25 cellular contexts compared by ENCODE assay signal in the genomic region with DNA sequence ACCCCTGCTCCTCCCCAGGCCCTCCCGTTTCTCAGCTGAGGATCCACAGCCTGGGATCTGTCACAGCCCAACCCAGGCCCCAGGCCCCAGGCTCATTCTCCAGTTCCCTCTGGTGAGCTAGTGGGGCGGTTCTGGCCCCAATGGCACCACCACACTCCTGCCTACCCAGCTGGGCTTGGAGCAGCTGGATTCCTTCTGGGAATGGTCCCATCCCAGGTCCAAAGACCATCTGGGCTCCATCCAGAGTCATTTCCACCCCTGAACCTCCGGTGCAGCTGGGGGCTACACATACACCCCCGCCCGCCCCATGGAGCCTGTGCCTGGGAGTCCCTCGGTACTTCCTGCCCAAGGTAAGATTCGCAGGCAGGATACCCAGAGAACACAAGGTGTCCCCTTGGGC. TPM values are rescaled to one million over a fixed set of nuclear protein-coding genes. Genes with fewer than 3 reads are reported as not detected.
DNase-seq lines count a peak whose midpoint lies in the region; ATAC-seq, FAIRE-seq and TF ChIP-seq lines count a peak whose summit lies in the region.
"Had no signal": no experiment of that assay in that cellular context is flagged by ENCODE, and none has a peak within 500 bp of the region (broad histone marks: within the 10 kb centered on the region; RNA-seq: fewer than 3 reads in every experiment).

No MANE protein-coding gene starts in this region.

- H3K9ac ChIP-seq in HepG2 (ENCODE audit: insufficient read depth, low read depth, low read length), result no peak overlapping the region
- H3K9ac ChIP-seq: BLaER1, GM23248 had no signal

- no peak for TF ChIP-seq RAD21 in HepG2 (CRISPR knock-in tag; IDR thresholded peaks at IDR 0.05)

- no peak for DNase-seq in HepG2 (ENCODE audit: low spot score)
- no peak for DNase-seq in right lobe of liver
- peak; percentile 8 for DNase-seq in iPS-NIHi11 (ENCODE audit: low spot score)
- DNase-seq in gastrocnemius medialis, result no peak
- no peak for DNase-seq in amniotic stem cell (lab: John Stamatoyannopoulos, UW)
- no peak for DNase-seq in stimulated activated naive CD4-positive, alpha-beta T cell (lab: John Stamatoyannopoulos, UW)
- DNase-seq in NCI-H1417 (lab: John Stamatoyannopoulos, UW), result no peak
- DNase-seq: CD4-positive, CD25-positive, alpha-beta regulatory T cell; DMS153; DND-41; GM23248; HFFc6; KG1; MG63; NCI-H1105 treated with DMSO at 0.1 percent for 48 hours; NCI-H2029; NCI-H446; NCI-H526; RPMI8226; SHP77 had no signal

- in situ Hi-C loops in HepG2 (cut with HindIII; ENCODE audit: extremely low pct_ligation_motif_present, low pct_unique_long_range_greater_than_20kb) (no loop called here), gastrocnemius medialis (cut with MboI; ENCODE audit: low sequenced_read_pairs in 4 of 4) (no loop called here)

- TF ChIP-seq CTCF in HepG2 (CRISPR knock-in tag; IDR thresholded peaks at IDR 0.05) (no peak), right lobe of liver (IDR thresholded peaks at IDR 0.05) (no peak), gastrocnemius medialis (IDR thresholded peaks at IDR 0.05 in 4 of 5, conservative IDR thresholded peaks at IDR 0.05 in 1 of 5) (no peak)

- peaks cover 62% of the 10 kb centered on the region for H3K4me1 ChIP-seq in HepG2 (ENCODE audit: insufficient read depth, low read length)
- H3K4me1 ChIP-seq in right lobe of liver, result no peaks in the 10 kb centered on the region
- peaks cover 34 to 37% of the 10 kb centered on the region in 2 donors for H3K4me1 ChIP-seq in gastrocnemius medialis

- 39% methylated on average over 7 of the region's 7 CpGs for WGBS in HepG2 (ENCODE audit: low lambda C conversion rate)
- WGBS in right lobe of liver (ENCODE audit: insufficient coverage, low coverage, low lambda C conversion rate, missing lambda C conversion rate), result 60% methylated on average over 2 of the region's 7 CpGs

- FAIRE-seq in HepG2 (lab: Jason Lieb, UNC), result no peak
- FAIRE-seq: A204.1, GM12892, HTR-8/SVneo had no signal

- H3K4me2 ChIP-seq in HepG2 (ENCODE audit: low read depth, low read length), result no peak overlapping the region
- H3K4me2 ChIP-seq: BLaER1 had no signal

- POLR2A ChIA-PET in HepG2 (lab: Yijun Ruan, JAX), result no interaction called here

- H4K20me1 ChIP-seq in HepG2 (ENCODE audit: insufficient read depth, low read length), result no peaks in the 10 kb centered on the region
- H4K20me1 ChIP-seq: BLaER1 had no signal

- no TSS peak for BruUV-seq in HepG2 (replicated peaks; lab: Mats Ljungman, UMichigan)

- H3K9me3 ChIP-seq in HepG2 (ENCODE audit: low read length) (0 out of 2 replicates have a peak, but pooled peaks cover 6% of the 10 kb centered on the region), right lobe of liver (no peaks in the 10 kb centered on the region), gastrocnemius medialis (no peaks in the 10 kb centered on the region)

- TF ChIP-seq POLR2A in HepG2 (IDR thresholded peaks at IDR 0.05; ENCODE audit: insufficient read depth in 1 of 2, low read depth in 2 of 2, low read length in 2 of 2) (no peak), right lobe of liver (IDR thresholded peaks at IDR 0.05) (no peak), gastrocnemius medialis (IDR thresholded peaks at IDR 0.05) (no peak)

- peaks cover 6 to 27% of the 10 kb centered on the region in 2 experiments for H3K27me3 ChIP-seq in HepG2 (ENCODE audit: control insufficient read depth in 1 of 2, insufficient read depth in 2 of 2, low read length in 2 of 2)
- H3K27me3 ChIP-seq in right lobe of liver, result no peaks in the 10 kb centered on the region
- H3K27me3 ChIP-seq in gastrocnemius medialis, result no peaks in the 10 kb centered on the region
- H3K27me3 ChIP-seq: BLaER1, MG63 had no signal

- no peaks in the 10 kb centered on the region for H3K36me3 ChIP-seq in HepG2 (replicated peaks in 1 of 2; ENCODE audit: control insufficient read depth in 1 of 2, insufficient read depth in 2 of 2, low read length in 2 of 2)
- H3K36me3 ChIP-seq in right lobe of liver, result no peaks in the 10 kb centered on the region
- no peaks in the 10 kb centered on the region for H3K36me3 ChIP-seq in gastrocnemius medialis
- H3K36me3 ChIP-seq: BLaER1, HAP-1, MG63 had no signal

- no peak overlapping the region for H2AFZ ChIP-seq in HepG2 (ENCODE audit: low read length)
- H2AFZ ChIP-seq: GM23248 had no signal

- CTCF ChIA-PET in HepG2 (lab: Yijun Ruan, JAX; ENCODE audit: low intra/inter-chr PET ratio, low total read pairs), result no interaction called here

- H3K79me2 ChIP-seq in HepG2 (ENCODE audit: insufficient read depth, low read length), result no peaks in the 10 kb centered on the region

- H3K27ac ChIP-seq in HepG2 (ENCODE audit: extremely low read length, insufficient read depth, low read length) (no peak overlapping the region), right lobe of liver (no peak overlapping the region), gastrocnemius medialis (peak overlapping the region; percentile 29 to 92 (median 81))
- H3K27ac ChIP-seq: BLaER1, GM23248 had no signal

- ATAC-seq in HepG2 (no peak), right lobe of liver (no peak), gastrocnemius medialis (no peak)

- intact Hi-C loops in HepG2 (cut with micrococcal nuclease; ENCODE audit: unreplicated experiment) (no loop called here), right lobe of liver (cut with DNase I) (no loop called here), gastrocnemius medialis (cut with DNase I; ENCODE audit: low total_unique reads) (no loop called here)

- no peak overlapping the region for H3K4me3 ChIP-seq in HepG2 (replicated peaks in 1 of 3; ENCODE audit: insufficient read depth in 1 of 3, low read depth in 2 of 3, low read length in 3 of 3)
- H3K4me3 ChIP-seq in right lobe of liver, result no peak overlapping the region
- no peak overlapping the region for H3K4me3 ChIP-seq in gastrocnemius medialis
- H3K4me3 ChIP-seq: BLaER1, GM23248, HAP-1, MG63 had no signal

- TF ChIP-seq EP300 in HepG2 (IDR thresholded peaks at IDR 0.05; ENCODE audit: low read depth in 2 of 2, low read length in 2 of 2) (no peak), HepG2 (CRISPR knock-in tag; IDR thresholded peaks at IDR 0.05; ENCODE audit: borderline replicate concordance) (no peak)

TF ChIP-seq in HepG2, 621 proteins besides CTCF, POLR2A, EP300 and RAD21 (continues in another document):
- no peak for TF ChIP-seq EED (CRISPR knock-in tag; IDR thresholded peaks at IDR 0.05)
- TF ChIP-seq ZKSCAN5 (CRISPR knock-in tag; IDR thresholded peaks at IDR 0.05), result no peak
- TF ChIP-seq KAT7 (CRISPR knock-in tag; IDR thresholded peaks at IDR 0.05; ENCODE audit: borderline replicate concordance), result no peak

RNA-seq across cellular contexts. Expression of gene PDGFB, which starts 35.5 kb away (rescaled TPM):
- 0.65 and 1.4 TPM in 2 replicates for total RNA-seq in HepG2 (2016; rRNA removed; fragmentation: Illumina TruSeq; extraction: Trizol)
- total RNA-seq in HepG2 (2016; cell fraction: cytosol; rRNA removed; fragmentation: Illumina TruSeq; extraction: Trizol; ENCODE audit: low read depth), result 0.26 and 0.30 TPM in 2 replicates
- total RNA-seq in HepG2 (2016; cell fraction: insoluble cytoplasmic fraction; rRNA removed; fragmentation: Illumina TruSeq; extraction: Trizol), result 1.0 and 1.1 TPM in 2 replicates
- 0.76 and 1.4 TPM in 2 replicates for total RNA-seq in HepG2 (2016; cell fraction: membrane; rRNA removed; fragmentation: Illumina TruSeq; extraction: Trizol)
- total RNA-seq in HepG2 (2016; cell fraction: nucleus; rRNA removed; fragmentation: Illumina TruSeq; extraction: Trizol), result 1.7 and 2.0 TPM in 2 replicates
- polyA plus RNA-seq in HepG2 (2011; rRNA removed), result 10.1 and 12.8 TPM in 2 replicates
- 12.7 and 12.9 TPM in 2 replicates for polyA plus RNA-seq in HepG2 (2011; cell fraction: cytosol; rRNA removed)
- 37.3 and 38.1 TPM in 2 replicates for polyA plus RNA-seq in HepG2 (2011; cell fraction: nucleus; rRNA removed)
- polyA plus RNA-seq in HepG2 (2012), result 11.5 and 12.7 TPM in 2 replicates
- 0.15 and 0.27 TPM in 2 replicates for polyA plus RNA-seq in HepG2 (2016; cell fraction: cytosol; fragmentation: Illumina TruSeq; extraction: Trizol; ENCODE audit: low read depth)
- polyA plus RNA-seq in HepG2 (2016; cell fraction: insoluble cytoplasmic fraction; fragmentation: Illumina TruSeq; extraction: Trizol; ENCODE audit: low read depth), result 0.72 and 0.85 TPM in 2 replicates
- polyA plus RNA-seq in HepG2 (2016; cell fraction: membrane; fragmentation: Illumina TruSeq; extraction: Trizol; ENCODE audit: low read depth), result 0.63 and 0.68 TPM in 2 replicates
- 3.3 and 3.9 TPM in 2 replicates for polyA plus RNA-seq in HepG2 (2016; cell fraction: nucleus; fragmentation: Illumina TruSeq; extraction: Trizol; ENCODE audit: insufficient read depth, low read depth)
- 2.3 and 28.2 TPM in 2 replicates for polyA minus RNA-seq in HepG2 (2011; rRNA and poly(A)+ RNA removed; ENCODE audit: low replicate concordance)
- polyA minus RNA-seq in HepG2 (2011; cell fraction: cytosol; rRNA and poly(A)+ RNA removed), result 13.6 and 16.1 TPM in 2 replicates
- 7.7 and 9.6 TPM in 2 replicates for polyA minus RNA-seq in HepG2 (2011; cell fraction: nucleus; rRNA and poly(A)+ RNA removed)
- 10 to 100 TPM in 1 of 6 experiments, 1 to 10 TPM in 4, under 1 TPM in 1; 0.90 to 10.2 (median 3.3) TPM for total RNA-seq in right lobe of liver
- total RNA-seq in gastrocnemius medialis, result 10 to 100 TPM in 1 of 4 donors, 1 to 10 TPM in 3; 6.0 to 20.0 (median 8.9) TPM
- total RNA-seq: GM23248, HFFc6 had no signal

RNA-seq across cellular contexts. Expression of gene RPL3, which starts 39.2 kb away (rescaled TPM):
- 1,051 and 1,499 TPM in 2 replicates for total RNA-seq in HepG2 (2016; rRNA removed; fragmentation: Illumina TruSeq; extraction: Trizol)
- 1,087 and 1,361 TPM in 2 replicates for total RNA-seq in HepG2 (2016; cell fraction: cytosol; rRNA removed; fragmentation: Illumina TruSeq; extraction: Trizol; ENCODE audit: low read depth)
- 1,096 and 1,452 TPM in 2 replicates for total RNA-seq in HepG2 (2016; cell fraction: insoluble cytoplasmic fraction; rRNA removed; fragmentation: Illumina TruSeq; extraction: Trizol)
- 2,264 and 2,553 TPM in 2 replicates for total RNA-seq in HepG2 (2016; cell fraction: membrane; rRNA removed; fragmentation: Illumina TruSeq; extraction: Trizol)
- total RNA-seq in HepG2 (2016; cell fraction: nucleus; rRNA removed; fragmentation: Illumina TruSeq; extraction: Trizol), result 614 and 672 TPM in 2 replicates
- polyA plus RNA-seq in HepG2 (2011; rRNA removed), result 3,218 and 3,279 TPM in 2 replicates
- 5,445 and 6,556 TPM in 2 replicates for polyA plus RNA-seq in HepG2 (2011; cell fraction: cytosol; rRNA removed)
- 1,725 and 2,021 TPM in 2 replicates for polyA plus RNA-seq in HepG2 (2011; cell fraction: nucleus; rRNA removed)
- polyA plus RNA-seq in HepG2 (2012), result 2,306 and 3,237 TPM in 2 replicates
- polyA plus RNA-seq in HepG2 (2016; cell fraction: cytosol; fragmentation: Illumina TruSeq; extraction: Trizol; ENCODE audit: low read depth), result 2,660 and 3,068 TPM in 2 replicates
- polyA plus RNA-seq in HepG2 (2016; cell fraction: insoluble cytoplasmic fraction; fragmentation: Illumina TruSeq; extraction: Trizol; ENCODE audit: low read depth), result 2,953 and 3,012 TPM in 2 replicates
- 4,441 and 4,891 TPM in 2 replicates for polyA plus RNA-seq in HepG2 (2016; cell fraction: membrane; fragmentation: Illumina TruSeq; extraction: Trizol; ENCODE audit: low read depth)
- 1,802 and 1,847 TPM in 2 replicates for polyA plus RNA-seq in HepG2 (2016; cell fraction: nucleus; fragmentation: Illumina TruSeq; extraction: Trizol; ENCODE audit: insufficient read depth, low read depth)
- polyA minus RNA-seq in HepG2 (2011; rRNA and poly(A)+ RNA removed; ENCODE audit: low replicate concordance), result 2,170 and 2,278 TPM in 2 replicates
- 946 and 956 TPM in 2 replicates for polyA minus RNA-seq in HepG2 (2011; cell fraction: cytosol; rRNA and poly(A)+ RNA removed)
- polyA minus RNA-seq in HepG2 (2011; cell fraction: nucleus; rRNA and poly(A)+ RNA removed), result 510 and 805 TPM in 2 replicates
- 100 to 1,000 TPM; 648 to 905 (median 743) TPM for total RNA-seq in right lobe of liver
- total RNA-seq in gastrocnemius medialis, result 100 to 1,000 TPM; 261 to 680 (median 391) TPM

Comparison
In these comparisons a context has a peak if more than half of its experiments do, and no peak if none do; other contexts are left out.
1. H3K27ac ChIP-seq: peak in gastrocnemius medialis (4 of 4); none in HepG2 (single experiment) and right lobe of liver (0 of 3).